ENCODE assay signal across 11 cellular contexts in genomic region chr3:177468331-177468730, GRCh38.
DNase-seq lines count a peak whose midpoint lies in the region; ATAC-seq and TF ChIP-seq lines count a peak whose summit lies in the region.
"Had no signal": no experiment of that assay in that cellular context is flagged by ENCODE, and none has a peak within 500 bp of the region (broad histone marks: within the 10 kb centered on the region; RNA-seq: fewer than 3 reads in every experiment).

No MANE protein-coding gene starts in this region.

- H3K27me3 ChIP-seq in SJSA1 (replicated peaks) (no peaks in the 10 kb centered on the region), sigmoid colon (no peaks in the 10 kb centered on the region)

- H3K4me3 ChIP-seq in SJSA1 (no peak overlapping the region), foreskin fibroblast (ENCODE audit: low read depth in 1 of 2, low read length in 2 of 2) (no peak overlapping the region), sigmoid colon (no peak overlapping the region)
- H3K4me3 ChIP-seq: prostate gland had no signal

- no peak overlapping the region for H3K27ac Mint-ChIP-seq in stimulated activated naive B cell treated with anti-CD40 and anti-IgM and Interleukin-4, amounts not matched to agents 10 μg/mL and 1 μg/mL and 100 μg/mL, for 72 hours
- H3K27ac Mint-ChIP-seq: activated CD8-positive, alpha-beta T cell treated with anti-CD3 and anti-CD28 coated beads, Interleukin-2, amount 10 ng/mL, durations not matched to agents 7 days and 5 days had no signal

- ATAC-seq in GM19023 (IDR thresholded peaks at IDR 0.05; ENCODE audit: unreplicated experiment): no peak
- ATAC-seq in stimulated activated naive B cell treated with anti-CD40 and anti-IgM and Interleukin-4, amounts not matched to agents 10 μg/mL and 1 μg/mL and 100 μg/mL, for 72 hours (replicated peaks): no peak
- ATAC-seq: activated CD8-positive, alpha-beta T cell treated with anti-CD3 and anti-CD28 coated beads, Interleukin-2, amount 10 ng/mL, durations not matched to agents 7 days and 5 days had no signal

- TF ChIP-seq CTCF in foreskin fibroblast (IDR thresholded peaks at IDR 0.05; ENCODE audit: low read depth, low read length) (no peak), sigmoid colon (IDR thresholded peaks at IDR 0.05) (no peak)

- H3K27me3 Mint-ChIP-seq in stimulated activated naive B cell treated with anti-CD40 and anti-IgM and Interleukin-4, amounts not matched to agents 10 μg/mL and 1 μg/mL and 100 μg/mL, for 72 hours: no peaks in the 10 kb centered on the region

- intact Hi-C loops in sigmoid colon (cut with DNase I): no loop called here

- peak; percentile 87 for DNase-seq in GM03348 (ENCODE audit: low spot score)
- DNase-seq in SJSA1 (ENCODE audit: low read depth in 1 of 2, low spot score in 2 of 2): peak; percentile 25 to 50
- peak; percentile 76 to 80 for DNase-seq in foreskin fibroblast
- DNase-seq in sigmoid colon: no peak
- DNase-seq in stimulated activated naive B cell treated with anti-CD40 and anti-IgM and Interleukin-4, amounts not matched to agents 10 μg/mL and 1 μg/mL and 100 μg/mL, for 72 hours: no peak
- DNase-seq in hippocampal formation (lab: John Stamatoyannopoulos, UW): no peak
- no peak for DNase-seq in NCI-H1417 (lab: John Stamatoyannopoulos, UW)
- DNase-seq: activated CD8-positive, alpha-beta T cell treated with anti-CD3 and anti-CD28 coated beads, Interleukin-2, amount 10 ng/mL, durations not matched to agents 7 days and 5 days; Calu3 had no signal

- H3K36me3 ChIP-seq in SJSA1: no peaks in the 10 kb centered on the region
- no peaks in the 10 kb centered on the region for H3K36me3 ChIP-seq in sigmoid colon
- H3K36me3 ChIP-seq: prostate gland had no signal

- H3K4me3 Mint-ChIP-seq in stimulated activated naive B cell treated with anti-CD40 and anti-IgM and Interleukin-4, amounts not matched to agents 10 μg/mL and 1 μg/mL and 100 μg/mL, for 72 hours: no peak overlapping the region
- H3K4me3 Mint-ChIP-seq: activated CD8-positive, alpha-beta T cell treated with anti-CD3 and anti-CD28 coated beads, Interleukin-2, amount 10 ng/mL, durations not matched to agents 7 days and 5 days had no signal

- H3K4me1 ChIP-seq in SJSA1 (replicated peaks): peaks cover 16% of the 10 kb centered on the region
- H3K4me1 ChIP-seq in sigmoid colon: peaks cover 0 to 83% (median 66%) of the 10 kb centered on the region in 4 donors

- no peak for TF ChIP-seq POLR2A in sigmoid colon (IDR thresholded peaks at IDR 0.05)

- TF ChIP-seq EP300 in sigmoid colon (IDR thresholded peaks at IDR 0.05): no peak

- H3K4me1 Mint-ChIP-seq in stimulated activated naive B cell treated with anti-CD40 and anti-IgM and Interleukin-4, amounts not matched to agents 10 μg/mL and 1 μg/mL and 100 μg/mL, for 72 hours: peaks cover 0 to 4% of the 10 kb centered on the region in 2 donors

- peaks cover 0 to 4% of the 10 kb centered on the region in 2 donors for H3K9me3 Mint-ChIP-seq in stimulated activated naive B cell treated with anti-CD40 and anti-IgM and Interleukin-4, amounts not matched to agents 10 μg/mL and 1 μg/mL and 100 μg/mL, for 72 hours

- H3K27ac ChIP-seq in SJSA1 (no peak overlapping the region), sigmoid colon (peak overlapping the region in 3 of 4 donors; percentile 81 to 88 (median 85))

- no peaks in the 10 kb centered on the region for H3K36me3 Mint-ChIP-seq in stimulated activated naive B cell treated with anti-CD40 and anti-IgM and Interleukin-4, amounts not matched to agents 10 μg/mL and 1 μg/mL and 100 μg/mL, for 72 hours

- H3K9me3 ChIP-seq in SJSA1 (replicated peaks) (no peaks in the 10 kb centered on the region), sigmoid colon (no peaks in the 10 kb centered on the region)
- H3K9me3 ChIP-seq: prostate gland had no signal

Comparison
In these comparisons a context has a peak if more than half of its experiments do, and no peak if none do; other contexts are left out.
1. DNase-seq: peak in GM03348 (single experiment), SJSA1 (2 of 2) and foreskin fibroblast (2 of 2); none in sigmoid colon (single experiment), stimulated activated naive B cell treated with anti-CD40 and anti-IgM and Interleukin-4, amounts not matched to agents 10 μg/mL and 1 μg/mL and 100 μg/mL, for 72 hours (single experiment), hippocampal formation (0 of 2) and NCI-H1417 (0 of 3).